In genomic region chr2:23385748-23386421, GRCh38 we compare ENCODE assay signal across 1 cellular context.
TF ChIP-seq lines count a peak whose summit lies in the region.

No MANE protein-coding gene starts in this region.

TF ChIP-seq in liver, 16 proteins besides CTCF, POLR2A, EP300 and RAD21 (continued from another document):
- TF ChIP-seq YY1 (IDR thresholded peaks at IDR 0.05): no peak
